Comparison of ENCODE assay signal across 11 cellular contexts in the genomic region with DNA sequence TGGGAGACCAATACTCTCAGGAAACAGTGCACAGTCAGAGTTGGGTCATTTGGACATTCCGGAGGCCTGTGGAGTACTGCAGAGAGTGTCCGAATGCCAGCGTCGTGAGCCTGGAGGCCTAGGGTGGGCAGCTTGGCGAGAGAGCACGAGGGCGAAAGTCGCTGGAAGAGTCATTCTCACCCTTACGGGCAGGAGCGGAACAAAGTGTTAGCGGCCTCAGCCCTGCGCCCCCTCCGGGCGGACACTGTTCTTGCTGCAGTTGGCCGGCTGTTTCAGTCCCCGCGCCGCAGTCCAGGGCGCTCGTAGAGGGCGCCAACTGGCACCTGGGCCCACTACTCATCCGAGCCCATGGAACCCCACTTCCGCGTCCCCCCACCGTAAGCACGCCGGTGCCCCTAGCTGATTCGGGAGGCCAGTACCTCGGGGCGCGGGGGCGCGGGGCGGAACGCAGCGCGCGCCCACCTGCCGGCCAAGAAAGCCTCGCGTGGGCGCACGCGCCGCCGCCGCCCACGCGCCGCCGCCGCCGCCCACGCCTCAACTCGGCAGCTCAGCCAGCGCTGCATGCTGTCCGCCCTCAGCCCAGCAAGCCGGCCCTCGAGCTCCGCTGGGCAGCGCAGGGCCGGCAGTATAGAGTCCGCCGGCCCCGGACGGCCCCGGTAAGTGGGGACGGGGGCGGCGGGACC.
DNase-seq lines count a peak whose midpoint lies in the region; ATAC-seq, FAIRE-seq and TF ChIP-seq lines count a peak whose summit lies in the region.
"Had no signal": no experiment of that assay in that cellular context is flagged by ENCODE, and none has a peak within 500 bp of the region (broad histone marks: within the 10 kb centered on the region; RNA-seq: fewer than 3 reads in every experiment).

No MANE protein-coding gene starts in this region.

- H3K27ac ChIP-seq in keratinocyte (ENCODE audit: control insufficient read depth, insufficient read depth, low read length), result no peak overlapping the region
- no peak overlapping the region for H3K27ac ChIP-seq in thyroid gland
- H3K27ac ChIP-seq: HL-60 had no signal

- H2AFZ ChIP-seq in keratinocyte (ENCODE audit: control insufficient read depth, low read length), result peak overlapping the region; percentile 45

- TF ChIP-seq CTCF in keratinocyte (optimal IDR thresholded peaks at IDR 0.05 in 1 of 3, IDR thresholded peaks at IDR 0.05 in 1 of 3, conservative IDR thresholded peaks at IDR 0.05 in 1 of 3; ENCODE audit: extremely low read depth in 1 of 3, insufficient read depth in 2 of 3, low read length in 3 of 3) (peak; percentile 25 to 58 (median 49)), thyroid gland (IDR thresholded peaks at IDR 0.05) (peak in 2 of 6 experiments; percentile 15 to 39)

- no peaks in the 10 kb centered on the region for H3K9me1 ChIP-seq in keratinocyte (ENCODE audit: control insufficient read depth, extremely low read depth, insufficient read depth, low read length)

- H3K27me3 ChIP-seq in keratinocyte (ENCODE audit: control insufficient read depth, extremely low read depth, insufficient read depth, low read length) (peaks cover 19% of the 10 kb centered on the region), thyroid gland (no peaks in the 10 kb centered on the region)

- H3K79me2 ChIP-seq in keratinocyte (ENCODE audit: control insufficient read depth, insufficient read depth, low read length), result no peaks in the 10 kb centered on the region

- H3K36me3 Mint-ChIP-seq in activated naive CD8-positive, alpha-beta T cell treated with anti-CD3 and anti-CD28 coated beads, Interleukin-2, amount 10 ng/mL, durations not matched to agents 7 days and 5 days, result no peaks in the 10 kb centered on the region
- H3K36me3 Mint-ChIP-seq in activated naive CD8-positive, alpha-beta T cell treated with anti-CD3 and anti-CD28 coated beads for 36 hours, result peaks cover 2% of the 10 kb centered on the region
- H3K36me3 Mint-ChIP-seq: CD4-positive, CD25-positive, alpha-beta regulatory T cell had no signal

- no peaks in the 10 kb centered on the region for H3K4me1 Mint-ChIP-seq in activated naive CD8-positive, alpha-beta T cell treated with anti-CD3 and anti-CD28 coated beads, Interleukin-2, amount 10 ng/mL, durations not matched to agents 7 days and 5 days
- peaks cover 2% of the 10 kb centered on the region for H3K4me1 Mint-ChIP-seq in activated naive CD8-positive, alpha-beta T cell treated with anti-CD3 and anti-CD28 coated beads for 36 hours
- H3K4me1 Mint-ChIP-seq: CD4-positive, CD25-positive, alpha-beta regulatory T cell had no signal

- no peak for DNase-seq in activated naive CD8-positive, alpha-beta T cell treated with anti-CD3 and anti-CD28 coated beads, Interleukin-2, amount 10 ng/mL, durations not matched to agents 7 days and 5 days
- no peak for DNase-seq in activated naive CD8-positive, alpha-beta T cell treated with anti-CD3 and anti-CD28 coated beads for 36 hours
- DNase-seq in dermis blood vessel endothelial cell, result peak; percentile 41
- DNase-seq in keratinocyte (ENCODE audit: low read depth, low spot score), result no peak
- DNase-seq in thyroid gland, result peak; percentile 24 to 32
- no peak for DNase-seq in T-helper 2 cell
- DNase-seq: activated CD4-positive, alpha-beta T cell treated with anti-CD3 and anti-CD28 coated beads, Interleukin-2, amount 50 U/mL, for 48 hours; CD4-positive, CD25-positive, alpha-beta regulatory T cell had no signal

- H3K27ac Mint-ChIP-seq in activated naive CD8-positive, alpha-beta T cell treated with anti-CD3 and anti-CD28 coated beads, Interleukin-2, amount 10 ng/mL, durations not matched to agents 7 days and 5 days, result no peak overlapping the region
- H3K27ac Mint-ChIP-seq in activated naive CD8-positive, alpha-beta T cell treated with anti-CD3 and anti-CD28 coated beads for 36 hours, result no peak overlapping the region
- H3K27ac Mint-ChIP-seq: CD4-positive, CD25-positive, alpha-beta regulatory T cell had no signal

- peaks cover 49% of the 10 kb centered on the region for H3K27me3 Mint-ChIP-seq in activated naive CD8-positive, alpha-beta T cell treated with anti-CD3 and anti-CD28 coated beads, Interleukin-2, amount 10 ng/mL, durations not matched to agents 7 days and 5 days
- H3K27me3 Mint-ChIP-seq in activated naive CD8-positive, alpha-beta T cell treated with anti-CD3 and anti-CD28 coated beads for 36 hours, result peaks cover 61% of the 10 kb centered on the region

- intact Hi-C loops in thyroid gland (cut with DNase I), result no loop called here

- POLR2A ChIA-PET in activated naive CD8-positive, alpha-beta T cell treated with anti-CD3 and anti-CD28 coated beads, Interleukin-2, amount 10 ng/mL, durations not matched to agents 7 days and 5 days (lab: Charles Lee), result no interaction called here

- H3K4me1 ChIP-seq in keratinocyte (ENCODE audit: control insufficient read depth, extremely low read depth, insufficient read depth, low read length) (no peaks in the 10 kb centered on the region), thyroid gland (no peaks in the 10 kb centered on the region)

- H3K4me3 Mint-ChIP-seq in activated naive CD8-positive, alpha-beta T cell treated with anti-CD3 and anti-CD28 coated beads, Interleukin-2, amount 10 ng/mL, durations not matched to agents 7 days and 5 days, result peak overlapping the region; percentile 3
- no peak overlapping the region for H3K4me3 Mint-ChIP-seq in activated naive CD8-positive, alpha-beta T cell treated with anti-CD3 and anti-CD28 coated beads for 36 hours

- H3K36me3 ChIP-seq in keratinocyte (ENCODE audit: control insufficient read depth in 2 of 2, extremely low read depth in 1 of 2, insufficient read depth in 2 of 2, low read length in 2 of 2) (no peaks in the 10 kb centered on the region), thyroid gland (no peaks in the 10 kb centered on the region)

- H3K9ac ChIP-seq in keratinocyte (ENCODE audit: control insufficient read depth, extremely low read depth, insufficient read depth, low read length), result no peak overlapping the region

- peak overlapping the region in 1 of 3 experiments; percentile 3 for H3K4me3 ChIP-seq in keratinocyte (ENCODE audit: control insufficient read depth in 2 of 3, extremely low read depth in 1 of 3, insufficient read depth in 2 of 3, low read depth in 1 of 3, low read length in 3 of 3)
- no peak overlapping the region for H3K4me3 ChIP-seq in thyroid gland (replicated peaks in 1 of 3)

- TF ChIP-seq POLR2A in thyroid gland (IDR thresholded peaks at IDR 0.05), result no peak

- H3K4me2 ChIP-seq in keratinocyte (ENCODE audit: control insufficient read depth, extremely low read depth, insufficient read depth, low read depth, low read length), result peak overlapping the region; percentile 72

- no peak for FAIRE-seq in keratinocyte (lab: Jason Lieb, UNC)

- H3K9me3 ChIP-seq in keratinocyte (ENCODE audit: control insufficient read depth, low read depth, low read length) (no peaks in the 10 kb centered on the region), thyroid gland (no peaks in the 10 kb centered on the region)

- dilution Hi-C loops in keratinocyte (cut with MboI; ENCODE audit: extremely low pct_ligation_motif_present, low sequenced_read_pairs), result no loop called here

- WGBS in thyroid gland, 2 donors, result 4% methylated on average over 52 of the region's 70 CpGs; no CpG with 5 or more reads in 1 of the 2 donors

- no peaks in the 10 kb centered on the region for H4K20me1 ChIP-seq in keratinocyte (ENCODE audit: control insufficient read depth, extremely low read depth, insufficient read depth, low read length)

- ATAC-seq in activated naive CD8-positive, alpha-beta T cell treated with anti-CD3 and anti-CD28 coated beads, Interleukin-2, amount 10 ng/mL, durations not matched to agents 7 days and 5 days (ENCODE audit: low read depth), result no peak
- ATAC-seq in HG02981 (IDR thresholded peaks at IDR 0.05; ENCODE audit: unreplicated experiment) (no peak), HG03175 (IDR thresholded peaks at IDR 0.05; ENCODE audit: unreplicated experiment) (no peak)

- H3K9me3 Mint-ChIP-seq in activated naive CD8-positive, alpha-beta T cell treated with anti-CD3 and anti-CD28 coated beads, Interleukin-2, amount 10 ng/mL, durations not matched to agents 7 days and 5 days, result peaks cover 8% of the 10 kb centered on the region
- H3K9me3 Mint-ChIP-seq in activated naive CD8-positive, alpha-beta T cell treated with anti-CD3 and anti-CD28 coated beads for 36 hours, result peaks cover 10% of the 10 kb centered on the region

Comparison
In these comparisons a context has a peak if more than half of its experiments do, and no peak if none do; other contexts are left out.
1. DNase-seq: peak in dermis blood vessel endothelial cell (single experiment) and thyroid gland (2 of 2); none in activated naive CD8-positive, alpha-beta T cell treated with anti-CD3 and anti-CD28 coated beads, Interleukin-2, amount 10 ng/mL, durations not matched to agents 7 days and 5 days (single experiment), activated naive CD8-positive, alpha-beta T cell treated with anti-CD3 and anti-CD28 coated beads for 36 hours (single experiment), keratinocyte (single experiment) and T-helper 2 cell (0 of 5).